ENCODE assay signal across 25 cellular contexts in the genomic region with DNA sequence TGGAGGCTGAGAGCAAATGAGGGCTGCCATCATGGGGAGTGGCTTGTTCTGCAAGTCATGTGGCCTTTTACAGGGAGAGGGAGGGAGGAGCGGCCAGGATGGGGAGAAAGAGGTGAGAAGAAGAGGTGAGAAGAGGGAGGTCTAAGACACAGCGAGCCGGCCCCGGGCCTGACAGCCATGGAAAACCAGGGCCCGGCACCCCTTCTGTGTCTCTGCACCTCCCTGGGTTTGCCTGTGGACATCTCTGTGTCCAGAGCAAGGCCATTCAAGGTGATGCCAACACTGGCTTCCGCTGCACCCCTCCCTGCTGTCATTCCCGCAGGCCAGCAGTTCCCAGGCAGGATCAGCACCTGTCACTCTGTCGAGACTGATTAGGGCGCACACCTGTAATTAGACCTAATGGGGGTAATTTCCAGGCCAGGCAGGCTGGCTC.
A peak's percentile ranks its signal among the peaks of the same experiment; 100 is the strongest.
DNase-seq lines count a peak whose midpoint lies in the region; ATAC-seq, FAIRE-seq and TF ChIP-seq lines count a peak whose summit lies in the region.
"Had no signal": no experiment of that assay in that cellular context is flagged by ENCODE, and none has a peak within 500 bp of the region (broad histone marks: within the 10 kb centered on the region; RNA-seq: fewer than 3 reads in every experiment).

No MANE protein-coding gene starts in this region.

- 4% methylated on average over 9 of the region's 9 CpGs for WGBS in K562 (ENCODE audit: insufficient coverage, low coverage, missing lambda C conversion rate)

- no peak overlapping the region for H3K27ac Mint-ChIP-seq in stimulated activated naive B cell treated with anti-CD40 and anti-IgM and Interleukin-4, amounts not matched to agents 10 μg/mL and 1 μg/mL and 100 μg/mL, for 72 hours
- H3K27ac Mint-ChIP-seq: B cell had no signal

- no peak overlapping the region for H3K4me2 ChIP-seq in K562 (ENCODE audit: insufficient read depth, low read length)

- no peaks in the 10 kb centered on the region for H3K79me2 ChIP-seq in K562 (ENCODE audit: control insufficient read depth, insufficient read depth, low read length)

- H3K9me3 ChIP-seq in cardiac muscle cell (ENCODE audit: low read depth) (no peaks in the 10 kb centered on the region), K562 (replicated peaks; ENCODE audit: control insufficient read depth, insufficient read depth, low read depth, low read length) (no peaks in the 10 kb centered on the region)
- H3K9me3 ChIP-seq: Caco-2, ovary, upper lobe of left lung had no signal

- no TSS peak for BruUV-seq in K562 (replicated peaks; lab: Mats Ljungman, UMichigan)

- TF ChIP-seq CTCF in cardiac muscle cell (IDR thresholded peaks at IDR 0.05; ENCODE audit: low read depth, low read length): no peak
- no peak for TF ChIP-seq CTCF in K562 (IDR thresholded peaks at IDR 0.05 in 2 of 3, conservative IDR thresholded peaks at IDR 0.05 in 1 of 3; ENCODE audit: insufficient read depth in 2 of 3, low read depth in 1 of 3, low read length in 3 of 3)

- ATAC-seq in Right ventricle myocardium inferior (no peak), K562 (peak; percentile 47; the same call in 2 of the 3 replicates), GM19351 (IDR thresholded peaks at IDR 0.05; ENCODE audit: unreplicated experiment) (no peak)
- ATAC-seq in stimulated activated naive B cell treated with anti-CD40 and anti-IgM and Interleukin-4, amounts not matched to agents 10 μg/mL and 1 μg/mL and 100 μg/mL, for 72 hours (replicated peaks): no peak
- ATAC-seq: sciatic nerve; stimulated activated naive CD8-positive, alpha-beta T cell treated with anti-CD3 and anti-CD28 coated beads, Interleukin-15, amount 100 ng/mL, for 72 hours had no signal

- no peak for TF ChIP-seq POLR2A in K562 (conservative IDR thresholded peaks at IDR 0.05)

- TF ChIP-seq EP300 in K562 (IDR thresholded peaks at IDR 0.05; ENCODE audit: low read length): no peak

- POLR2A ChIA-PET in K562 (lab: Yijun Ruan, JAX): no interaction called here

- TF ChIP-seq RAD21 in K562 (CRISPR knock-in tag; conservative IDR thresholded peaks at IDR 0.05 in 1 of 2, IDR thresholded peaks at IDR 0.05 in 1 of 2): no peak

- H3K36me3 ChIP-seq in cardiac muscle cell (no peaks in the 10 kb centered on the region), K562 (ENCODE audit: control insufficient read depth, insufficient read depth, low read length) (no peaks in the 10 kb centered on the region)
- H3K36me3 ChIP-seq: ovary, upper lobe of left lung had no signal

- H3K4me3 Mint-ChIP-seq in stimulated activated naive B cell treated with anti-CD40 and anti-IgM and Interleukin-4, amounts not matched to agents 10 μg/mL and 1 μg/mL and 100 μg/mL, for 72 hours: no peak overlapping the region
- H3K4me3 Mint-ChIP-seq: B cell; stimulated activated naive CD8-positive, alpha-beta T cell treated with anti-CD3 and anti-CD28 coated beads, Interleukin-15, amount 100 ng/mL, for 72 hours had no signal

- H3K27ac ChIP-seq in cardiac muscle cell (peak overlapping the region; percentile 26), K562 (ENCODE audit: extremely low read depth, low read depth, low read length) (no peak overlapping the region)
- H3K27ac ChIP-seq: GM23248, ovary, upper lobe of left lung had no signal

- H3K9ac ChIP-seq in K562 (ENCODE audit: insufficient read depth in 1 of 2, low read depth in 2 of 2, low read length in 2 of 2): no peak overlapping the region
- H3K9ac ChIP-seq: GM23248 had no signal

- H3K27me3 ChIP-seq in cardiac muscle cell (no peaks in the 10 kb centered on the region), K562 (ENCODE audit: control insufficient read depth in 2 of 2, insufficient read depth in 2 of 2, low read length in 2 of 2) (peaks cover 20 to 66% of the 10 kb centered on the region in 2 experiments; a peak in 4 of 5 replicates)
- H3K27me3 ChIP-seq: dorsolateral prefrontal cortex, ovary, upper lobe of left lung had no signal

- CTCF ChIA-PET in K562 (lab: Yijun Ruan, JAX; ENCODE audit: low intra/inter-chr PET ratio): no interaction called here

- no peak for FAIRE-seq in K562 (lab: Jason Lieb, UNC)
- FAIRE-seq: kidney had no signal

- H3K4me1 Mint-ChIP-seq in stimulated activated naive B cell treated with anti-CD40 and anti-IgM and Interleukin-4, amounts not matched to agents 10 μg/mL and 1 μg/mL and 100 μg/mL, for 72 hours: peaks cover 5 to 6% of the 10 kb centered on the region in 2 donors
- H3K4me1 Mint-ChIP-seq: B cell; stimulated activated naive CD8-positive, alpha-beta T cell treated with anti-CD3 and anti-CD28 coated beads, Interleukin-15, amount 100 ng/mL, for 72 hours had no signal

- intact Hi-C loops in Right ventricle myocardium inferior (cut with DNase I): no loop called here
- intact Hi-C loops in K562 (cut with micrococcal nuclease): loop anchor here (10.0 kb wide), 1 partner anchor 79 kb away; a partner anchor contains a TSS

- H3K27me3 Mint-ChIP-seq in stimulated activated naive B cell treated with anti-CD40 and anti-IgM and Interleukin-4, amounts not matched to agents 10 μg/mL and 1 μg/mL and 100 μg/mL, for 72 hours: peaks cover 7 to 9% of the 10 kb centered on the region in 2 donors
- H3K27me3 Mint-ChIP-seq: stimulated activated naive CD8-positive, alpha-beta T cell treated with anti-CD3 and anti-CD28 coated beads, Interleukin-15, amount 100 ng/mL, for 72 hours had no signal

- H3K9me3 Mint-ChIP-seq in stimulated activated naive B cell treated with anti-CD40 and anti-IgM and Interleukin-4, amounts not matched to agents 10 μg/mL and 1 μg/mL and 100 μg/mL, for 72 hours: no peaks in the 10 kb centered on the region
- H3K9me3 Mint-ChIP-seq: stimulated activated naive CD8-positive, alpha-beta T cell treated with anti-CD3 and anti-CD28 coated beads, Interleukin-15, amount 100 ng/mL, for 72 hours had no signal

- no peak for DNase-seq in cardiac muscle cell (ENCODE audit: low read depth in 1 of 2, low spot score in 1 of 2)
- no peak for DNase-seq in Right ventricle myocardium inferior (ENCODE audit: missing footprints)
- DNase-seq in NCI-H2171 treated with DMSO at 0.1 percent for 48 hours (lab: John Stamatoyannopoulos, UW): peak; percentile 93
- no peak for DNase-seq in K562 (ENCODE audit: extremely low read depth in 1 of 4, low spot score in 3 of 4)
- DNase-seq in stimulated activated naive B cell treated with anti-CD40 and anti-IgM and Interleukin-4, amounts not matched to agents 10 μg/mL and 1 μg/mL and 100 μg/mL, for 72 hours: no peak
- no peak for DNase-seq in effector CD4-positive, alpha-beta T cell
- no peak for DNase-seq in NCI-H446 treated with DMSO at 0.1 percent for 48 hours (lab: John Stamatoyannopoulos, UW)
- DNase-seq: activated CD4-positive, alpha-beta T cell treated with anti-CD3 and anti-CD28 coated beads, Interleukin-2, amount 50 U/mL, for 1 hour; activated CD8-positive, alpha-beta memory T cell treated with anti-CD3 and anti-CD28 coated beads, Interleukin-2, amount 50 U/mL, for 48 hours; activated effector memory CD4-positive, alpha-beta T cell treated with Interleukin-2 at 50 U/mL for 16 hours; Caco-2; erythroblast; foreskin melanocyte; GM23248; kidney; NCI-H187 treated with DMSO at 0.1 percent for 48 hours; ovary; stimulated activated CD4-positive, alpha-beta T cell treated with anti-CD3 and anti-CD28 coated beads, Interleukin-2, amount 100 ng/mL, for 24 hours; stimulated activated naive CD8-positive, alpha-beta T cell treated with anti-CD3 and anti-CD28 coated beads, Interleukin-15, amount 100 ng/mL, for 72 hours; T-helper 1 cell had no signal

- H3K4me1 ChIP-seq in cardiac muscle cell (ENCODE audit: low read depth) (no peaks in the 10 kb centered on the region), K562 (replicated peaks in 1 of 2; ENCODE audit: control insufficient read depth in 2 of 2, insufficient read depth in 2 of 2, low read length in 2 of 2) (peaks cover 0 to 6% of the 10 kb centered on the region in 2 experiments; a peak in 1 of 5 replicates)
- H3K4me1 ChIP-seq: Caco-2, upper lobe of left lung had no signal

- H3K4me3 ChIP-seq in cardiac muscle cell (no peak overlapping the region), K562 (no peak overlapping the region)
- H3K4me3 ChIP-seq: dorsolateral prefrontal cortex, GM23248, ovary, upper lobe of left lung had no signal

- no peaks in the 10 kb centered on the region for H3K9me1 ChIP-seq in K562 (ENCODE audit: control insufficient read depth, insufficient read depth, low read length)

- H3K36me3 Mint-ChIP-seq in stimulated activated naive B cell treated with anti-CD40 and anti-IgM and Interleukin-4, amounts not matched to agents 10 μg/mL and 1 μg/mL and 100 μg/mL, for 72 hours: no peaks in the 10 kb centered on the region

- in situ Hi-C loops in K562 (cut with MboI): no loop called here

- peaks cover 16% of the 10 kb centered on the region; the same call in 1 of the 2 replicates for H4K20me1 ChIP-seq in K562 (replicated peaks; ENCODE audit: control insufficient read depth, insufficient read depth, low read length)

- H2AFZ ChIP-seq in K562 (ENCODE audit: low read depth, low read length): no peak overlapping the region
- H2AFZ ChIP-seq: GM23248 had no signal

TF ChIP-seq in K562, 482 proteins besides CTCF, POLR2A, EP300 and RAD21:
- no peak for TF ChIP-seq NR2C2 (CRISPR knock-in tag; IDR thresholded peaks at IDR 0.05)
- no peak for TF ChIP-seq NR2C2 (tag; IDR thresholded peaks at IDR 0.05)
- TF ChIP-seq, protein P1, sequence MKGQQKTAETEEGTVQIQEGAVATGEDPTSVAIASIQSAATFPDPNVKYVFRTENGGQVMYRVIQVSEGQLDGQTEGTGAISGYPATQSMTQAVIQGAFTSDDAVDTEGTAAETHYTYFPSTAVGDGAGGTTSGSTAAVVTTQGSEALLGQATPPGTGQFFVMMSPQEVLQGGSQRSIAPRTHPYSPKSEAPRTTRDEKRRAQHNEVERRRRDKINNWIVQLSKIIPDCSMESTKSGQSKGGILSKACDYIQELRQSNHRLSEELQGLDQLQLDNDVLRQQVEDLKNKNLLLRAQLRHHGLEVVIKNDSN (CRISPR knock-in tag; IDR thresholded peaks at IDR 0.05): peak; percentile 36; the same call in 1 of the 2 replicates
